In genomic region chr2:149765636-149766035, GRCh38 we compare ENCODE assay signal across 19 cellular contexts.
DNase-seq lines count a peak whose midpoint lies in the region; ATAC-seq and TF ChIP-seq lines count a peak whose summit lies in the region.
"Had no signal": no experiment of that assay in that cellular context is flagged by ENCODE, and none has a peak within 500 bp of the region (broad histone marks: within the 10 kb centered on the region; RNA-seq: fewer than 3 reads in every experiment).

No MANE protein-coding gene starts in this region.

- TF ChIP-seq CTCF in Loucy (conservative IDR thresholded peaks at IDR 0.05; ENCODE audit: low read length) = 0 out of 2 replicates have a peak, but pooled peaks have one; percentile 15
- TF ChIP-seq CTCF in foreskin keratinocyte (conservative IDR thresholded peaks at IDR 0.05) = peak; percentile 33

- no peaks in the 10 kb centered on the region for H3K9me3 ChIP-seq in Loucy (ENCODE audit: insufficient read depth, low read depth, low read length)

- no peak overlapping the region for H2AFZ ChIP-seq in Loucy (ENCODE audit: low read length)
- H2AFZ ChIP-seq: GM23338 had no signal

- no peak overlapping the region for H3K9ac ChIP-seq in Loucy (ENCODE audit: low read depth, low read length, poor library complexity, severe bottlenecking)

- peak; percentile 16 for DNase-seq in DMS153 (lab: John Stamatoyannopoulos, UW)
- DNase-seq in NCI-H774 (lab: John Stamatoyannopoulos, UW) = peak; percentile 2
- no peak for DNase-seq in foreskin keratinocyte
- no peak for DNase-seq in posterior vena cava (ENCODE audit: low spot score)
- DNase-seq in COLO829 (ENCODE audit: low spot score) = no peak
- DNase-seq: ACHN, AML-193, COR-L47, DMS79, HFFc6, Karpas-422, NCI-H2107, NCI-H446 treated with DMSO at 0.1 percent for 48 hours, SIG-M5, T-helper 17 cell had no signal

- H3K4me3 ChIP-seq in Loucy (ENCODE audit: low read length, poor library complexity, severe bottlenecking) = no peak overlapping the region
- H3K4me3 ChIP-seq: GM23338 had no signal

- no peak overlapping the region for H3K4me2 ChIP-seq in Loucy (ENCODE audit: low read depth, low read length, poor library complexity, severe bottlenecking)
- H3K4me2 ChIP-seq: GM23338 had no signal

- ATAC-seq in foreskin keratinocyte = no peak
- no peak for ATAC-seq in GM19463 (IDR thresholded peaks at IDR 0.05; ENCODE audit: unreplicated experiment)
- no peak for ATAC-seq in GM18498 (IDR thresholded peaks at IDR 0.05; ENCODE audit: unreplicated experiment)
- ATAC-seq: GM23338, T-helper 17 cell had no signal

- intact Hi-C loops in posterior vena cava (cut with DNase I) = no loop called here

- H3K27ac ChIP-seq in foreskin keratinocyte = no peak overlapping the region

- H3K27me3 ChIP-seq in Loucy (ENCODE audit: insufficient read depth, low read length, poor library complexity, severe bottlenecking) (no peaks in the 10 kb centered on the region), foreskin keratinocyte (no peaks in the 10 kb centered on the region)

- H3K4me1 ChIP-seq in Loucy (ENCODE audit: insufficient read depth, low read length, poor library complexity, severe bottlenecking) (no peaks in the 10 kb centered on the region), foreskin keratinocyte (peaks cover 22% of the 10 kb centered on the region)

- H4K20me1 ChIP-seq in Loucy (ENCODE audit: insufficient read depth, low read length, poor library complexity, severe bottlenecking) = no peaks in the 10 kb centered on the region

- no peaks in the 10 kb centered on the region for H3K79me2 ChIP-seq in Loucy (ENCODE audit: insufficient read depth, low read length)

- H3K9me2 ChIP-seq in Loucy (replicated peaks; ENCODE audit: low read depth, low read length) = no peaks in the 10 kb centered on the region

- no peaks in the 10 kb centered on the region for H3K36me3 ChIP-seq in Loucy (ENCODE audit: insufficient read depth, low read length)

- H3F3A ChIP-seq in Loucy (ENCODE audit: low read depth) = no peaks in the 10 kb centered on the region

Comparison
In these comparisons a context has a peak if more than half of its experiments do, and no peak if none do; other contexts are left out.
1. DNase-seq: peak in DMS153 (single experiment) and NCI-H774 (single experiment); none in foreskin keratinocyte (0 of 2), posterior vena cava (single experiment) and COLO829 (single experiment).